ENCODE assay signal across 20 cellular contexts in genomic region chr9:77305622-77306365, GRCh38.
DNase-seq lines count a peak whose midpoint lies in the region; ATAC-seq, FAIRE-seq and TF ChIP-seq lines count a peak whose summit lies in the region.
"Had no signal": no experiment of that assay in that cellular context is flagged by ENCODE, and none has a peak within 500 bp of the region (broad histone marks: within the 10 kb centered on the region; RNA-seq: fewer than 3 reads in every experiment).

No MANE protein-coding gene starts in this region.

- H3K9ac ChIP-seq in HepG2 (ENCODE audit: insufficient read depth, low read depth, low read length), result no peak overlapping the region
- H3K9ac ChIP-seq: KMS-11 had no signal

- 100% methylated on average over 1 of the region's 1 CpG for WGBS in HepG2 (ENCODE audit: low lambda C conversion rate)
- WGBS in right lobe of liver (ENCODE audit: insufficient coverage, low coverage, low lambda C conversion rate, missing lambda C conversion rate), result 78% methylated on average over 1 of the region's 1 CpG

- H2AFZ ChIP-seq in HepG2 (ENCODE audit: low read length), result no peak overlapping the region

- no peaks in the 10 kb centered on the region for H3K4me1 ChIP-seq in HepG2 (ENCODE audit: insufficient read depth, low read length)
- no peaks in the 10 kb centered on the region for H3K4me1 ChIP-seq in right lobe of liver

- H3K36me3 ChIP-seq in HepG2 (replicated peaks in 1 of 2; ENCODE audit: control insufficient read depth in 1 of 2, insufficient read depth in 2 of 2, low read length in 2 of 2) (peaks cover 1 to 3% of the 10 kb centered on the region in 2 experiments; a peak in 3 of 5 replicates), right lobe of liver (peaks cover 0 to 9% (median 0%) of the 10 kb centered on the region in 4 donors), bronchial epithelial cell (ENCODE audit: control insufficient read depth, insufficient read depth, low read length) (peaks cover 1% of the 10 kb centered on the region)

- no peak for TF ChIP-seq POLR2A in HepG2 (IDR thresholded peaks at IDR 0.05; ENCODE audit: insufficient read depth in 1 of 2, low read depth in 2 of 2, low read length in 2 of 2)
- no peak for TF ChIP-seq POLR2A in right lobe of liver (IDR thresholded peaks at IDR 0.05)

- TF ChIP-seq EP300 in HepG2 (IDR thresholded peaks at IDR 0.05; ENCODE audit: low read depth in 2 of 2, low read length in 2 of 2), result no peak
- no peak for TF ChIP-seq EP300 in HepG2 (CRISPR knock-in tag; IDR thresholded peaks at IDR 0.05; ENCODE audit: borderline replicate concordance)

- BruUV-seq in HepG2 (replicated peaks; lab: Mats Ljungman, UMichigan), result no TSS peak

- H3K79me2 ChIP-seq in HepG2 (ENCODE audit: insufficient read depth, low read length), result no peaks in the 10 kb centered on the region

- ATAC-seq in HepG2, result no peak
- no peak for ATAC-seq in right lobe of liver
- no peak for ATAC-seq in GM21367 (IDR thresholded peaks at IDR 0.05; ENCODE audit: unreplicated experiment)
- ATAC-seq: left colon, right cardiac atrium had no signal

- no peak overlapping the region for H3K4me2 ChIP-seq in HepG2 (ENCODE audit: low read depth, low read length)
- H3K4me2 ChIP-seq: KMS-11 had no signal

- CTCF ChIA-PET in HepG2 (lab: Yijun Ruan, JAX; ENCODE audit: low intra/inter-chr PET ratio, low total read pairs), result no interaction called here

- H3K27ac ChIP-seq in HepG2 (ENCODE audit: extremely low read length, insufficient read depth, low read length) (no peak overlapping the region), right lobe of liver (no peak overlapping the region)
- H3K27ac ChIP-seq: KMS-11 had no signal

- H3K4me3 ChIP-seq in HepG2 (replicated peaks in 1 of 3; ENCODE audit: insufficient read depth in 1 of 3, low read depth in 2 of 3, low read length in 3 of 3) (no peak overlapping the region), right lobe of liver (no peak overlapping the region), bronchial epithelial cell (ENCODE audit: low read depth, low read length) (no peak overlapping the region), fibroblast of the aortic adventitia (ENCODE audit: low read depth, low read length) (no peak overlapping the region)

- POLR2A ChIA-PET in HepG2 (lab: Yijun Ruan, JAX), result no interaction called here

- FAIRE-seq in HepG2 (lab: Jason Lieb, UNC), result peak; percentile 30
- FAIRE-seq in bronchial epithelial cell (lab: Jason Lieb, UNC), result no peak

- in situ Hi-C loops in HepG2 (cut with HindIII; ENCODE audit: extremely low pct_ligation_motif_present, low pct_unique_long_range_greater_than_20kb), result no loop called here

- H3K27me3 ChIP-seq in HepG2 (ENCODE audit: control insufficient read depth in 1 of 2, insufficient read depth in 2 of 2, low read length in 2 of 2), result no peaks in the 10 kb centered on the region
- no peaks in the 10 kb centered on the region for H3K27me3 ChIP-seq in right lobe of liver
- H3K27me3 ChIP-seq in bronchial epithelial cell (ENCODE audit: control insufficient read depth, insufficient read depth, low read length), result no peaks in the 10 kb centered on the region

- TF ChIP-seq CTCF in HepG2 (CRISPR knock-in tag; IDR thresholded peaks at IDR 0.05) (no peak), right lobe of liver (IDR thresholded peaks at IDR 0.05) (no peak), bronchial epithelial cell (IDR thresholded peaks at IDR 0.05; ENCODE audit: insufficient read depth, low read length, severe bottlenecking) (no peak), fibroblast of the aortic adventitia (IDR thresholded peaks at IDR 0.05; ENCODE audit: insufficient read depth, low read length) (no peak)

- no peaks in the 10 kb centered on the region for H3K9me3 ChIP-seq in HepG2 (ENCODE audit: low read length)
- no peaks in the 10 kb centered on the region for H3K9me3 ChIP-seq in right lobe of liver

- intact Hi-C loops in HepG2 (cut with micrococcal nuclease; ENCODE audit: unreplicated experiment) (no loop called here), right lobe of liver (cut with DNase I) (no loop called here)

- no peak for DNase-seq in HepG2 (ENCODE audit: low spot score)
- DNase-seq in right lobe of liver, result no peak
- DNase-seq in bronchial epithelial cell (ENCODE audit: low read depth), result peak; percentile 91
- DNase-seq in fibroblast of the aortic adventitia (ENCODE audit: low read depth), result peak; percentile 22
- peak; percentile 13 for DNase-seq in stromal cell of bone marrow (ENCODE audit: low read depth)
- DNase-seq in NCI-H1436 treated with DMSO at 0.1 percent for 48 hours (lab: John Stamatoyannopoulos, UW), result no peak
- no peak for DNase-seq in stimulated activated CD4-positive, alpha-beta T cell treated with anti-CD3 and anti-CD28 coated beads, Interleukin-12 subunit alpha, Interleukin-12 subunit beta, amount 100 ng/mL, for 4 hours
- DNase-seq: activated CD4-positive, CD25-positive, alpha-beta regulatory T cell; activated CD8-positive, alpha-beta memory T cell treated with anti-CD3 and anti-CD28 coated beads for 24 hours; AML-193; central memory CD4-positive, alpha-beta T cell; effector CD8-positive, alpha-beta T cell; left colon; NCI-H2107; NCI-H524; right cardiac atrium; SHP77; stimulated activated CD4-positive, alpha-beta T cell treated with anti-CD3 and anti-CD28 coated beads, Interleukin-2, amount 100 ng/mL, for 24 hours had no signal

- H4K20me1 ChIP-seq in HepG2 (ENCODE audit: insufficient read depth, low read length), result no peaks in the 10 kb centered on the region

- TF ChIP-seq RAD21 in HepG2 (CRISPR knock-in tag; IDR thresholded peaks at IDR 0.05), result no peak

TF ChIP-seq in HepG2, 621 proteins besides CTCF, POLR2A, EP300 and RAD21:
- no peak for TF ChIP-seq ATAD3A (CRISPR knock-in tag; IDR thresholded peaks at IDR 0.05)
- no peak for TF ChIP-seq ZNF343 (CRISPR knock-in tag; IDR thresholded peaks at IDR 0.05)
- TF ChIP-seq MAFK (conservative IDR thresholded peaks at IDR 0.05 in 1 of 2, IDR thresholded peaks at IDR 0.05 in 1 of 2; ENCODE audit: low read length in 2 of 2), result no peak
- TF ChIP-seq ZNF790 (CRISPR knock-in tag; IDR thresholded peaks at IDR 0.05; ENCODE audit: borderline replicate concordance), result no peak
- no peak for TF ChIP-seq NPAS2 (CRISPR knock-in tag; IDR thresholded peaks at IDR 0.05; ENCODE audit: borderline replicate concordance)
- no peak for TF ChIP-seq PPARG (CRISPR knock-in tag; conservative IDR thresholded peaks at IDR 0.05)
- TF ChIP-seq ZNF468 (CRISPR knock-in tag; IDR thresholded peaks at IDR 0.05), result no peak
- no peak for TF ChIP-seq MBNL3 (CRISPR knock-in tag; conservative IDR thresholded peaks at IDR 0.05)
- no peak for TF ChIP-seq PBX3 (CRISPR knock-in tag; IDR thresholded peaks at IDR 0.05; ENCODE audit: borderline replicate concordance)
- TF ChIP-seq ZNF687 (CRISPR knock-in tag; IDR thresholded peaks at IDR 0.05), result no peak
- no peak for TF ChIP-seq KLF6 (CRISPR knock-in tag; IDR thresholded peaks at IDR 0.05)
- TF ChIP-seq ZNF737 (CRISPR knock-in tag; IDR thresholded peaks at IDR 0.05; ENCODE audit: borderline replicate concordance), result no peak

Comparison
In these comparisons a context has a peak if more than half of its experiments do, and no peak if none do; other contexts are left out.
1. DNase-seq: peak in bronchial epithelial cell (single experiment), fibroblast of the aortic adventitia (single experiment) and stromal cell of bone marrow (single experiment); none in HepG2 (single experiment), right lobe of liver (0 of 3), NCI-H1436 treated with DMSO at 0.1 percent for 48 hours (single experiment) and stimulated activated CD4-positive, alpha-beta T cell treated with anti-CD3 and anti-CD28 coated beads, Interleukin-12 subunit alpha, Interleukin-12 subunit beta, amount 100 ng/mL, for 4 hours (single experiment).